ENCODE assay signal across 23 cellular contexts in the genomic region with DNA sequence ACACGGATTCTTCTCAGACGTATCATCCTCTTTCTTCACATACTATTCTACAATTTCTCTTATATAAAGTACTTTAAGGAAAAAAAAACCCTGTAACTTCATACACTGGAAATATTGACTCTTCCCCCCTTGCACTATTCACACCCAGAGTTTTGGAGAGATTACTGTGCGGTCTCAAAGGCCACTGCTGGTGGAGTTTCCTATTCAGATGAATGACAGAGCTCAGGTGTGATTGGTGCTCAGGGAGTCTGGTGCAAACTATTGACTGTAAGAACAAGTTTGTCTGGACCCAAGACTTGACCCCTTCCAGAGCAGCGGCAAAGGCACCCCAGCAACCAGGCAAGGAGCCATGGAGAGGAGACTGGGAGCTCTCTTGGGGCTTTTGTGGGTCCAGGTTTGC.
DNase-seq lines count a peak whose midpoint lies in the region; ATAC-seq and TF ChIP-seq lines count a peak whose summit lies in the region.
"Had no signal": no experiment of that assay in that cellular context is flagged by ENCODE, and none has a peak within 500 bp of the region (broad histone marks: within the 10 kb centered on the region; RNA-seq: fewer than 3 reads in every experiment).

No MANE protein-coding gene starts in this region.

- peaks cover 6% of the 10 kb centered on the region for H3K4me1 Mint-ChIP-seq in activated T-cell treated with anti-CD3 and anti-CD28 coated beads, Interleukin-2, amount 50 U/mL, for 72 hours (ENCODE audit: low read depth)
- peaks cover 15% of the 10 kb centered on the region for H3K4me1 Mint-ChIP-seq in T-helper 17 cell
- peaks cover 4% of the 10 kb centered on the region for H3K4me1 Mint-ChIP-seq in activated naive CD8-positive, alpha-beta T cell (ENCODE audit: low read depth)

- H3K27me3 Mint-ChIP-seq in activated T-cell treated with anti-CD3 and anti-CD28 coated beads, Interleukin-2, amount 50 U/mL, for 72 hours (ENCODE audit: low read depth) = peaks cover 7% of the 10 kb centered on the region
- peaks cover 14% of the 10 kb centered on the region for H3K27me3 Mint-ChIP-seq in T-helper 17 cell
- peaks cover 2% of the 10 kb centered on the region for H3K27me3 Mint-ChIP-seq in activated naive CD8-positive, alpha-beta T cell

- ATAC-seq in activated T-cell treated with anti-CD3 and anti-CD28 coated beads, Interleukin-2, amount 50 U/mL, for 72 hours (replicated peaks in 1 of 2) = peak; percentile 66 to 77
- ATAC-seq in T-helper 17 cell = peak; percentile 29
- ATAC-seq in stimulated activated naive CD8-positive, alpha-beta T cell treated with anti-CD3 and anti-CD28 coated beads, Interleukin-15, Interleukin-2, amounts not matched to agents 100 U/mL and 50 U/mL, for 24 hours = peak; percentile 85
- ATAC-seq: left colon had no signal

- no peak overlapping the region for H3K4me3 ChIP-seq in HAP-1
- H3K4me3 ChIP-seq: BLaER1, breast epithelium, ovary had no signal

- peaks cover 0 to 2% of the 10 kb centered on the region in 2 donors for H3K36me3 Mint-ChIP-seq in activated T-cell treated with anti-CD3 and anti-CD28 coated beads, Interleukin-2, amount 50 U/mL, for 72 hours (ENCODE audit: insufficient read depth in 2 of 2)
- H3K36me3 Mint-ChIP-seq in T-helper 17 cell (ENCODE audit: low read depth) = peaks cover 2% of the 10 kb centered on the region
- no peaks in the 10 kb centered on the region for H3K36me3 Mint-ChIP-seq in activated naive CD8-positive, alpha-beta T cell

- peak overlapping the region; percentile 52 to 57 for H3K4me3 Mint-ChIP-seq in activated T-cell treated with anti-CD3 and anti-CD28 coated beads, Interleukin-2, amount 50 U/mL, for 72 hours
- peak overlapping the region; percentile 69 for H3K4me3 Mint-ChIP-seq in T-helper 17 cell
- H3K4me3 Mint-ChIP-seq in activated naive CD8-positive, alpha-beta T cell = peak overlapping the region; percentile 81

- H3K36me3 ChIP-seq in HAP-1 (replicated peaks) = no peaks in the 10 kb centered on the region
- H3K36me3 ChIP-seq: BLaER1, breast epithelium, ovary had no signal

- H3K27ac Mint-ChIP-seq in activated T-cell treated with anti-CD3 and anti-CD28 coated beads, Interleukin-2, amount 50 U/mL, for 72 hours = no peak overlapping the region
- no peak overlapping the region for H3K27ac Mint-ChIP-seq in T-helper 17 cell
- H3K27ac Mint-ChIP-seq in activated naive CD8-positive, alpha-beta T cell = peak overlapping the region; percentile 81

- H3K9me3 ChIP-seq in T-helper 17 cell (ENCODE audit: control insufficient read depth, low read length, poor library complexity, severe bottlenecking) = no peaks in the 10 kb centered on the region
- no peaks in the 10 kb centered on the region for H3K9me3 ChIP-seq in HAP-1
- H3K9me3 ChIP-seq: BLaER1, breast epithelium, ovary had no signal

- H3K9me3 Mint-ChIP-seq in activated T-cell treated with anti-CD3 and anti-CD28 coated beads, Interleukin-2, amount 50 U/mL, for 72 hours = no peaks in the 10 kb centered on the region
- H3K9me3 Mint-ChIP-seq in activated naive CD8-positive, alpha-beta T cell (ENCODE audit: low read depth) = no peaks in the 10 kb centered on the region

- in situ Hi-C loops in HAP-1 (cut with MboI; ENCODE audit: low sequenced_read_pairs) (no loop called here), GM13976 (cut with MboI; ENCODE audit: low sequenced_read_pairs, unreplicated experiment) (no loop called here)

- peaks cover 2% of the 10 kb centered on the region; the same call in 1 of the 2 replicates for H3K27me3 ChIP-seq in HAP-1 (ENCODE audit: low read depth)
- H3K27me3 ChIP-seq: BLaER1, breast epithelium had no signal

- H3K4me1 ChIP-seq in HAP-1 = no peaks in the 10 kb centered on the region
- H3K4me1 ChIP-seq: BLaER1, breast epithelium had no signal

- TF ChIP-seq CTCF in GM13976 (IDR thresholded peaks at IDR 0.05; ENCODE audit: borderline replicate concordance, control extremely low read depth, extremely low read depth, insufficient read depth, missing control alignments) = no peak

- no peak for DNase-seq in activated T-cell treated with anti-CD3 and anti-CD28 coated beads, Interleukin-2, amount 50 U/mL, for 72 hours
- DNase-seq in activated T-cell treated with anti-CD3 and anti-CD28 coated beads for 4 hours (no peak), T-helper 17 cell (no peak), HAP-1 (ENCODE audit: low spot score in 2 of 2) (no peak), GM13976 (ENCODE audit: low spot score) (no peak)
- DNase-seq in stimulated activated naive CD8-positive, alpha-beta T cell treated with anti-CD3 and anti-CD28 coated beads, Interleukin-15, Interleukin-2, amounts not matched to agents 100 U/mL and 50 U/mL, for 24 hours = no peak
- DNase-seq: activated gamma-delta T cell; anterior cingulate cortex; DMS79 treated with DMSO at 0.1 percent for 48 hours; GF-D8; Karpas-422; left colon; NCI-H1417 treated with DMSO at 0.1 percent for 48 hours; NCI-H2029 treated with DMSO at 0.1 percent for 48 hours; NCI-H524 treated with DMSO at 0.1 percent for 48 hours; OCI-M1; ovary; stimulated activated CD4-positive, alpha-beta T cell treated with anti-CD3 and anti-CD28 coated beads, Interleukin-4, amount 100 ng/mL, for 24 hours; substantia nigra; trophoblast cell had no signal

Comparison
In these comparisons a context has a peak if more than half of its experiments do, and no peak if none do; other contexts are left out.
1. ATAC-seq: peak in every context shown above with its lines; median percentile 85 in stimulated activated naive CD8-positive, alpha-beta T cell treated with anti-CD3 and anti-CD28 coated beads, Interleukin-15, Interleukin-2, amounts not matched to agents 100 U/mL and 50 U/mL, for 24 hours; 72 in activated T-cell treated with anti-CD3 and anti-CD28 coated beads, Interleukin-2, amount 50 U/mL, for 72 hours; 29 in T-helper 17 cell.